Comparison of ENCODE assay signal across 8 cellular contexts in the genomic region with DNA sequence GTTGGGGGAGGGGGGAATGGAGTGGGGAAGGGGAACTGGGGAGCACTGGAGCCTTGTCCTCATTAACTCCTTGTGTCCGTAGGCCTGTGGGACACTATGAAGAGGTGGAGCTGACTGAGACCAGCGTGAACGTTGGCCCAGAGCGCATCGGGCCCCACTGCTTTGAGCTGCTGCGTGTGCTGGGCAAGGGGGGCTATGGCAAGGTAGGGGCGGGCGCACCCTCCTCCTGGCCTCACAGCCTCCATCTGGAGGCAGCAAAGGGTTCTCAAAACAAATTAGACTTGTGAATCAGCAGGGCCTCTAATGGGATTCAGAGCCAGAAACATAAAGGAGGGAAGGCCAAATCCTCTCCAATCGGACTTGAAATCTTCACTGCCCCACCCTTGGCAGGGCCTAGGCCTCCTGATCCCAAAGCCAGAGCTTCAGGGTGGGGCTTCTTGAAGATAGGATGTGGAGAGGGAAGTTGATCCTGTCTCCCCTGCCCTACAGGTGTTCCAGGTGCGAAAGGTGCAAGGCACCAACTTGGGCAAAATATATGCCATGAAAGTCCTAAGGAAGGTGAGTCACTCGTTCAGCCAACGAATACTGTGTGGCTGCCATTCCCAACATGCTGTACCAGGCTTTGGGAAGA.
A peak's percentile ranks its signal among the peaks of the same experiment; 100 is the strongest.
DNase-seq lines count a peak whose midpoint lies in the region; ATAC-seq and TF ChIP-seq lines count a peak whose summit lies in the region.

No MANE protein-coding gene starts in this region.

- H3K4me3 ChIP-seq in GM12864 (ENCODE audit: low read depth, low read length) (peak overlapping the region; percentile 63), SK-N-MC (peak overlapping the region; percentile 88), fibroblast of mammary gland (ENCODE audit: control insufficient read depth, low read depth, low read length) (peak overlapping the region; percentile 99), rectal smooth muscle tissue (ENCODE audit: low read length) (peak overlapping the region; percentile 76)

- peak overlapping the region; percentile 88 for H3K9ac ChIP-seq in SK-N-MC (ENCODE audit: insufficient read length)
- peak overlapping the region; percentile 81 for H3K9ac ChIP-seq in rectal smooth muscle tissue (ENCODE audit: low read length)

- TF ChIP-seq CTCF in GM12864 (IDR thresholded peaks at IDR 0.05; ENCODE audit: low read depth, low read length, missing control alignments): no peak
- TF ChIP-seq CTCF in fibroblast of mammary gland (conservative IDR thresholded peaks at IDR 0.05; ENCODE audit: control insufficient read depth, insufficient read depth, low read depth, low read length): no peak

- H3K9me3 ChIP-seq in SK-N-MC (ENCODE audit: low read depth, low read length): no peaks in the 10 kb centered on the region

- H3K36me3 ChIP-seq in SK-N-MC (ENCODE audit: insufficient read depth, low read length) (peaks cover 18% of the 10 kb centered on the region; the same call in 1 of the 2 replicates), rectal smooth muscle tissue (ENCODE audit: control insufficient read depth, insufficient read depth, low read length) (peaks cover 6% of the 10 kb centered on the region)

- no peak for ATAC-seq in HG02678 (IDR thresholded peaks at IDR 0.05; ENCODE audit: unreplicated experiment)
- ATAC-seq in HG02571 (IDR thresholded peaks at IDR 0.05; ENCODE audit: unreplicated experiment): no peak

- DNase-seq in GM12864 (ENCODE audit: low read depth): no peak
- no peak for DNase-seq in SK-N-MC (ENCODE audit: low read depth, low spot score)
- DNase-seq in fibroblast of mammary gland (ENCODE audit: low read depth): peak; percentile 25
- DNase-seq in T-helper 9 cell: no peak
- no peak for DNase-seq in germinal center (ENCODE audit: low spot score)

- H3K27ac ChIP-seq in SK-N-MC: no peak overlapping the region
- peak overlapping the region; percentile 88 for H3K27ac ChIP-seq in rectal smooth muscle tissue (ENCODE audit: low read depth, low read length)

- no peaks in the 10 kb centered on the region for H3K27me3 ChIP-seq in rectal smooth muscle tissue (ENCODE audit: control insufficient read depth, insufficient read depth, low read length)

- H3K4me1 ChIP-seq in rectal smooth muscle tissue (ENCODE audit: control insufficient read depth, insufficient read depth, low read length): peaks cover 9% of the 10 kb centered on the region
